In genomic region chr7:22559829-22560489, GRCh38 we compare ENCODE assay signal across 8 cellular contexts. TPM values are rescaled to one million over a fixed set of nuclear protein-coding genes. Genes with fewer than 3 reads are reported as not detected.
DNase-seq lines count a peak whose midpoint lies in the region; ATAC-seq and TF ChIP-seq lines count a peak whose summit lies in the region.

No MANE protein-coding gene starts in this region.

- DNase-seq in AG10803 (ENCODE audit: low read depth), result peak; percentile 86
- DNase-seq in HK-2 (ENCODE audit: unreplicated experiment), result peak; percentile 59
- DNase-seq in NCI-H774 (lab: John Stamatoyannopoulos, UW), result peak; percentile 64
- peak; percentile 63 to 74 for DNase-seq in activated CD4-positive, alpha-beta T cell treated with anti-CD3 and anti-CD28 coated beads, Interleukin-2, amount 50 U/mL, for 48 hours
- peak; percentile 62 for DNase-seq in ecto neural progenitor cell (ENCODE audit: low spot score)
- DNase-seq in lung microvascular endothelial cell (ENCODE audit: low read depth in 2 of 2), result peak; percentile 87 to 90
- DNase-seq in stimulated activated CD8-positive, alpha-beta memory T cell treated with anti-CD3 and anti-CD28 coated beads, Interleukin-15, amount 100 ng/mL, for 1 hour (ENCODE audit: low read depth), result peak; percentile 19

- no peak overlapping the region for H3K4me3 ChIP-seq in AG10803 (ENCODE audit: low read length)

- peak; percentile 99 for TF ChIP-seq CTCF in AG10803 (conservative IDR thresholded peaks at IDR 0.05; ENCODE audit: low read length)

- ATAC-seq in GM18873 (IDR thresholded peaks at IDR 0.05; ENCODE audit: low FRiP score, unreplicated experiment), result peak; percentile 47

RNA-seq across cellular contexts. Expression of gene STEAP1B, which starts 60.0 kb away (rescaled TPM):
- total RNA-seq in lung microvascular endothelial cell, result 2.2 and 8.1 TPM in 2 replicates

Comparison
In these comparisons a context has a peak if more than half of its experiments do, and no peak if none do; other contexts are left out.
1. DNase-seq: peak in every context shown above with its lines; median percentile 88 in lung microvascular endothelial cell; 86 in AG10803; 68 in activated CD4-positive, alpha-beta T cell treated with anti-CD3 and anti-CD28 coated beads, Interleukin-2, amount 50 U/mL, for 48 hours; 64 in NCI-H774; 62 in ecto neural progenitor cell; 59 in HK-2; 19 in stimulated activated CD8-positive, alpha-beta memory T cell treated with anti-CD3 and anti-CD28 coated beads, Interleukin-15, amount 100 ng/mL, for 1 hour.